ENCODE assay signal across 21 cellular contexts in the genomic region with DNA sequence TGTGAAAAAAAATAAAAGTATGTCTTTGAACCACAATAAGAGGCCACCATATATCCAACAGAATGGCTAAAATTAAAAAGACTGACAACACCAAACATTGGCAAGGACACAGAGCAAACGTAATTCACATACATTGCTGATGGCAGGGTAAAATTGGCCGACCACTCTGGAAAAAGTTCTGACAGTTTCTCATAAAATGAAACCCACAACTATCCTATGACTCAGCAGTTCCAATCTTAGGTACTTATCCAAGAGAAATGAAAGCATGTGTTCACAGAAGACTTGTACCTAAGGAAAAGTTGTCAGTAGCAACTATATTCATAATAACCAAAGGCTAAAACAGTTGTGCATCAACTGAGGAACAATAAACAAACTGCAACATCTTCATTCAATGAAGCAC.
DNase-seq lines count a peak whose midpoint lies in the region; ATAC-seq, FAIRE-seq and TF ChIP-seq lines count a peak whose summit lies in the region.
"Had no signal": no experiment of that assay in that cellular context is flagged by ENCODE, and none has a peak within 500 bp of the region (broad histone marks: within the 10 kb centered on the region; RNA-seq: fewer than 3 reads in every experiment).

No MANE protein-coding gene starts in this region.

- 11% methylated on average over 2 of the region's 2 CpGs for WGBS in K562 (ENCODE audit: insufficient coverage, low coverage, missing lambda C conversion rate)
- 32 to 33% (median 33%) methylated on average over 2 of the region's 2 CpGs for whole genome bisulfite sequencing in small intestine, 3 donors

- intact Hi-C loops in K562 (cut with micrococcal nuclease): no loop called here

- BruUV-seq in K562 (replicated peaks; lab: Mats Ljungman, UMichigan): no TSS peak

- H3K4me1 ChIP-seq in Loucy (ENCODE audit: insufficient read depth, low read length, poor library complexity, severe bottlenecking): peaks cover 6% of the 10 kb centered on the region
- H3K4me1 ChIP-seq in K562 (replicated peaks in 1 of 2; ENCODE audit: control insufficient read depth in 2 of 2, insufficient read depth in 2 of 2, low read length in 2 of 2): peaks cover 3 to 5% of the 10 kb centered on the region in 2 experiments; a peak in 2 of 5 replicates
- no peaks in the 10 kb centered on the region for H3K4me1 ChIP-seq in small intestine (ENCODE audit: control insufficient read depth in 2 of 2, insufficient read depth in 1 of 2, low read depth in 1 of 2, low read length in 1 of 2)
- H3K4me1 ChIP-seq: SJCRH30, uterus had no signal

- POLR2A ChIA-PET in K562 (lab: Yijun Ruan, JAX): interaction anchor here (0.9 kb wide), 1 partner anchor 9 kb away, joined by 3 read pairs; no protein-coding TSS in a partner anchor

- no peak for TF ChIP-seq EP300 in K562 (IDR thresholded peaks at IDR 0.05; ENCODE audit: low read length)

- H3F3A ChIP-seq in Loucy (ENCODE audit: low read depth): no peaks in the 10 kb centered on the region

- TF ChIP-seq POLR2A in K562 (conservative IDR thresholded peaks at IDR 0.05): no peak

- H4K20me1 ChIP-seq in Loucy (ENCODE audit: insufficient read depth, low read length, poor library complexity, severe bottlenecking): no peaks in the 10 kb centered on the region
- no peaks in the 10 kb centered on the region for H4K20me1 ChIP-seq in K562 (replicated peaks; ENCODE audit: control insufficient read depth, insufficient read depth, low read length)

- H2AFZ ChIP-seq in Loucy (ENCODE audit: low read length) (no peak overlapping the region), K562 (ENCODE audit: low read depth, low read length) (peak overlapping the region; percentile 66; the same call in 1 of the 2 replicates)

- no peak overlapping the region for H3K4me3 Mint-ChIP-seq in nephron
- H3K4me3 Mint-ChIP-seq in activated T-cell treated with anti-CD3 and anti-CD28 coated beads, Interleukin-2, amount 50 U/mL, for 24 hours: no peak overlapping the region
- H3K4me3 Mint-ChIP-seq: activated naive CD8-positive, alpha-beta T cell treated with anti-CD3 and anti-CD28 coated beads, Interleukin-2, amount 50 U/mL, for 24 hours; activated T-cell treated with anti-CD3 and anti-CD28 coated beads, Interleukin-2, amount 50 U/mL, for 72 hours; CD14-positive monocyte; stimulated activated naive CD8-positive, alpha-beta T cell treated with anti-CD3 and anti-CD28 coated beads, Interleukin-15, Interleukin-2, amounts not matched to agents 100 ng/mL and 50 ng/mL, for 24 hours had no signal

- H3K9me3 ChIP-seq in Loucy (ENCODE audit: insufficient read depth, low read depth, low read length): no peaks in the 10 kb centered on the region
- no peaks in the 10 kb centered on the region for H3K9me3 ChIP-seq in K562 (replicated peaks; ENCODE audit: control insufficient read depth, insufficient read depth, low read depth, low read length)
- H3K9me3 ChIP-seq in small intestine (ENCODE audit: control insufficient read depth, low read depth): no peaks in the 10 kb centered on the region
- H3K9me3 ChIP-seq: neutrophil, SJCRH30, uterus had no signal

- H3K4me3 ChIP-seq in Loucy (ENCODE audit: low read length, poor library complexity, severe bottlenecking) (no peak overlapping the region), K562 (no peak overlapping the region), small intestine (ENCODE audit: low read depth in 1 of 2, low read length in 2 of 2) (no peak overlapping the region)
- H3K4me3 ChIP-seq: SJCRH30, uterus had no signal

- H3K79me2 ChIP-seq in Loucy (ENCODE audit: insufficient read depth, low read length): no peaks in the 10 kb centered on the region
- no peaks in the 10 kb centered on the region for H3K79me2 ChIP-seq in K562 (ENCODE audit: control insufficient read depth, insufficient read depth, low read length)

- H3K4me2 ChIP-seq in Loucy (ENCODE audit: low read depth, low read length, poor library complexity, severe bottlenecking): peak overlapping the region; percentile 12
- H3K4me2 ChIP-seq in K562 (ENCODE audit: insufficient read depth, low read length): no peak overlapping the region

- H3K9me3 Mint-ChIP-seq in nephron: no peaks in the 10 kb centered on the region
- no peaks in the 10 kb centered on the region for H3K9me3 Mint-ChIP-seq in activated T-cell treated with anti-CD3 and anti-CD28 coated beads, Interleukin-2, amount 50 U/mL, for 24 hours
- H3K9me3 Mint-ChIP-seq: activated naive CD8-positive, alpha-beta T cell treated with anti-CD3 and anti-CD28 coated beads, Interleukin-2, amount 50 U/mL, for 24 hours; activated T-cell treated with anti-CD3 and anti-CD28 coated beads, Interleukin-2, amount 50 U/mL, for 72 hours; stimulated activated naive CD8-positive, alpha-beta T cell treated with anti-CD3 and anti-CD28 coated beads, Interleukin-15, Interleukin-2, amounts not matched to agents 100 ng/mL and 50 ng/mL, for 24 hours had no signal

- no peaks in the 10 kb centered on the region for H3K9me1 ChIP-seq in K562 (ENCODE audit: control insufficient read depth, insufficient read depth, low read length)

- 0 out of 3 replicates have a peak overlapping the region, but pooled peaks have one; percentile 24 for H3K27ac ChIP-seq in K562 (ENCODE audit: extremely low read depth, low read depth, low read length)
- no peak overlapping the region for H3K27ac ChIP-seq in small intestine (ENCODE audit: low read depth in 1 of 2, low read length in 1 of 2)
- H3K27ac ChIP-seq: neutrophil, SJCRH30 had no signal

- TF ChIP-seq RAD21 in K562 (CRISPR knock-in tag; conservative IDR thresholded peaks at IDR 0.05 in 1 of 2, IDR thresholded peaks at IDR 0.05 in 1 of 2): no peak

- no peak for TF ChIP-seq CTCF in Loucy (conservative IDR thresholded peaks at IDR 0.05; ENCODE audit: low read length)
- no peak for TF ChIP-seq CTCF in K562 (IDR thresholded peaks at IDR 0.05 in 2 of 3, conservative IDR thresholded peaks at IDR 0.05 in 1 of 3; ENCODE audit: insufficient read depth in 2 of 3, low read depth in 1 of 3, low read length in 3 of 3)
- no peak for TF ChIP-seq CTCF in nephron (IDR thresholded peaks at IDR 0.05; ENCODE audit: unreplicated experiment in 3 of 3)

- H3K9me2 ChIP-seq in Loucy (replicated peaks; ENCODE audit: low read depth, low read length): no peaks in the 10 kb centered on the region

- H3K27ac Mint-ChIP-seq in nephron: peak overlapping the region; percentile 19 to 42 (median 29)
- H3K27ac Mint-ChIP-seq in activated T-cell treated with anti-CD3 and anti-CD28 coated beads, Interleukin-2, amount 50 U/mL, for 24 hours: no peak overlapping the region
- H3K27ac Mint-ChIP-seq: activated naive CD8-positive, alpha-beta T cell treated with anti-CD3 and anti-CD28 coated beads, Interleukin-2, amount 50 U/mL, for 24 hours; activated T-cell treated with anti-CD3 and anti-CD28 coated beads, Interleukin-2, amount 50 U/mL, for 72 hours; CD14-positive monocyte; stimulated activated naive CD8-positive, alpha-beta T cell treated with anti-CD3 and anti-CD28 coated beads, Interleukin-15, Interleukin-2, amounts not matched to agents 100 ng/mL and 50 ng/mL, for 24 hours had no signal

- peaks cover 45% of the 10 kb centered on the region for H3K4me1 Mint-ChIP-seq in nephron
- H3K4me1 Mint-ChIP-seq in activated T-cell treated with anti-CD3 and anti-CD28 coated beads, Interleukin-2, amount 50 U/mL, for 24 hours (ENCODE audit: low read depth): no peaks in the 10 kb centered on the region
- H3K4me1 Mint-ChIP-seq: activated naive CD8-positive, alpha-beta T cell treated with anti-CD3 and anti-CD28 coated beads, Interleukin-2, amount 50 U/mL, for 24 hours; CD14-positive monocyte had no signal

- in situ Hi-C loops in Caki2 (cut with HindIII; ENCODE audit: low pct_unique_long_range_greater_than_20kb, low sequenced_read_pairs) (no loop called here), K562 (cut with MboI) (no loop called here)

- H3K36me3 Mint-ChIP-seq in nephron (ENCODE audit: low read depth): no peaks in the 10 kb centered on the region
- H3K36me3 Mint-ChIP-seq in activated T-cell treated with anti-CD3 and anti-CD28 coated beads, Interleukin-2, amount 50 U/mL, for 24 hours (ENCODE audit: low read depth): no peaks in the 10 kb centered on the region
- H3K36me3 Mint-ChIP-seq: CD14-positive monocyte had no signal

- H3K27me3 ChIP-seq in Loucy (ENCODE audit: insufficient read depth, low read length, poor library complexity, severe bottlenecking) (no peaks in the 10 kb centered on the region), K562 (ENCODE audit: control insufficient read depth in 2 of 2, insufficient read depth in 2 of 2, low read length in 2 of 2) (no peaks in the 10 kb centered on the region), small intestine (ENCODE audit: control insufficient read depth in 2 of 2, insufficient read depth in 2 of 2, low read length in 2 of 2) (no peaks in the 10 kb centered on the region)
- H3K27me3 ChIP-seq: neutrophil, SJCRH30, uterus had no signal

- H3K36me3 ChIP-seq in Loucy (ENCODE audit: insufficient read depth, low read length) (no peaks in the 10 kb centered on the region), K562 (ENCODE audit: control insufficient read depth, insufficient read depth, low read length) (no peaks in the 10 kb centered on the region), small intestine (ENCODE audit: control insufficient read depth in 2 of 2, insufficient read depth in 2 of 2, low read length in 2 of 2) (no peaks in the 10 kb centered on the region)
- H3K36me3 ChIP-seq: neutrophil, SJCRH30, uterus had no signal

- CTCF ChIA-PET in K562 (lab: Yijun Ruan, JAX; ENCODE audit: low intra/inter-chr PET ratio): no interaction called here

- H3K9ac ChIP-seq in Loucy (ENCODE audit: low read depth, low read length, poor library complexity, severe bottlenecking) (no peak overlapping the region), K562 (ENCODE audit: insufficient read depth in 1 of 2, low read depth in 2 of 2, low read length in 2 of 2) (no peak overlapping the region)

- H3K27me3 Mint-ChIP-seq in nephron (ENCODE audit: low read depth): peaks cover 4% of the 10 kb centered on the region
- H3K27me3 Mint-ChIP-seq in activated T-cell treated with anti-CD3 and anti-CD28 coated beads, Interleukin-2, amount 50 U/mL, for 24 hours: peaks cover 11% of the 10 kb centered on the region
- H3K27me3 Mint-ChIP-seq: activated naive CD8-positive, alpha-beta T cell treated with anti-CD3 and anti-CD28 coated beads, Interleukin-2, amount 50 U/mL, for 24 hours had no signal

- peak; percentile 14 for DNase-seq in Caki2 (ENCODE audit: low read depth)
- DNase-seq in K562 (ENCODE audit: extremely low read depth in 1 of 4, low spot score in 3 of 4): peak in 1 of 4 experiments; percentile 30
- DNase-seq in stimulated activated naive CD8-positive, alpha-beta T cell treated with anti-CD3 and anti-CD28 coated beads, Interleukin-15, Interleukin-2, amounts not matched to agents 100 U/mL and 50 U/mL, for 24 hours: no peak
- DNase-seq in activated T-cell treated with anti-CD3 and anti-CD28 coated beads, Interleukin-2, amount 50 U/mL, for 24 hours: no peak
- DNase-seq in small intestine: no peak
- DNase-seq: activated CD4-positive, alpha-beta T cell treated with anti-CD3 and anti-CD28 coated beads, Interleukin-2, amount 50 U/mL, for 4 hours; activated naive CD8-positive, alpha-beta T cell treated with anti-CD3 and anti-CD28 coated beads, Interleukin-2, amount 50 U/mL, for 24 hours; activated T-cell treated with anti-CD3 and anti-CD28 coated beads, Interleukin-2, amount 50 U/mL, for 72 hours; midbrain; NCI-H2081; NCI-H774; SJCRH30; uterus had no signal

- ATAC-seq in K562 (peak; percentile 37; the same call in 2 of the 3 replicates), GM18858 (IDR thresholded peaks at IDR 0.05; ENCODE audit: unreplicated experiment) (no peak)
- no peak for ATAC-seq in stimulated activated naive CD8-positive, alpha-beta T cell treated with anti-CD3 and anti-CD28 coated beads, Interleukin-15, Interleukin-2, amounts not matched to agents 100 U/mL and 50 U/mL, for 24 hours
- ATAC-seq: activated naive CD8-positive, alpha-beta T cell treated with anti-CD3 and anti-CD28 coated beads, Interleukin-2, amount 50 U/mL, for 24 hours; activated T-cell treated with anti-CD3 and anti-CD28 coated beads, Interleukin-2, amount 50 U/mL, for 72 hours had no signal

- peak; percentile 29 for FAIRE-seq in K562 (lab: Jason Lieb, UNC)
- no peak for FAIRE-seq in small intestine (lab: Jason Lieb, UNC)
- FAIRE-seq: colon, endothelial cell of umbilical vein had no signal
